Comparison of ENCODE assay signal across 25 cellular contexts in the genomic region with DNA sequence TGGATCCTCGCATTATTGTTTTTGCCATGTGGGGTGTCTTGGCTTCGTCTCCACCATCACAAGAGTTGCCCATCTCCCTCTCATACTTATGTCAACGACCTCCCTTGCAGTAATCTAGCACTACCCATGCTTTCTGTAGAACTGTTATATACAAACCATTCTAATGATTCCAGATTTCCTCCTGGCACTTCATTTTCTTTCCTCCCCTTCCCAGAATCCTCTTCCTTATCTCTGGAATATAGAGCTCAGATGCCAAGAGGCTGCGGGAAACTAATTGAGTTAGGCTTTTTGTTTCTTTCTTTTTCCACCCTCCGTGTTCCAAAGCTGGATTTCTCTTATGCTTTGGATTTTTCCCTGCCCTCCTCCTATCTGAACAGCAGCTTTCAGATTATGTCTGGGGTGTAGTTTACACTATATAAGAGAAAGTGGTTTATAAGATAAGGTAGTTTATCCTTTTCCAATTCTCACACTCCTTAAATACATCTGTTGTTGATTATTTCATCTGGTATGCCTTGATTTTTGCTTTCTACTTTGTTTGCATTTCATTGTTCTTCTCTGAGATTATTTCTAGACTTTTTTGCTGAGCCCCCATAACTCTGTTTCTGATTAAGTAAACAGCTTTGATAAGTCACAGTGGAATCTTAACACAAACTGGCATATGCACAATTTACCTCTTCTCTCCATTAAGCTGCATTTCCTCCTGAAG.
A peak's percentile ranks its signal among the peaks of the same experiment; 100 is the strongest.
DNase-seq lines count a peak whose midpoint lies in the region; ATAC-seq and TF ChIP-seq lines count a peak whose summit lies in the region.
"Had no signal": no experiment of that assay in that cellular context is flagged by ENCODE, and none has a peak within 500 bp of the region (broad histone marks: within the 10 kb centered on the region; RNA-seq: fewer than 3 reads in every experiment).

No MANE protein-coding gene starts in this region.

- H3K36me3 ChIP-seq in heart right ventricle = no peaks in the 10 kb centered on the region
- H3K36me3 ChIP-seq in skeletal muscle tissue (ENCODE audit: control insufficient read depth in 3 of 3, insufficient read depth in 3 of 3, low read length in 3 of 3) = no peaks in the 10 kb centered on the region
- H3K36me3 ChIP-seq in GM23338 (ENCODE audit: insufficient read depth) = no peaks in the 10 kb centered on the region
- no peaks in the 10 kb centered on the region for H3K36me3 ChIP-seq in CD8-positive, alpha-beta T cell (ENCODE audit: insufficient read depth, low read length)
- H3K36me3 ChIP-seq: left lung, ovary, spleen, transverse colon had no signal

- intact Hi-C loops in heart right ventricle (cut with DNase I) = loop anchor here in 2 of 10 donors (10.0 kb wide), 3 partner anchors 132 to 418 kb away; a partner anchor contains a TSS
- intact Hi-C loops in CD8-positive, alpha-beta T cell (cut with DNase I, micrococcal nuclease) = no loop called here

- no peak overlapping the region for H3K4me2 ChIP-seq in GM23338

- H4K20me1 ChIP-seq in GM23338 (replicated peaks; ENCODE audit: insufficient read depth) = no peaks in the 10 kb centered on the region

- H3K4me3 Mint-ChIP-seq in HFFc6 (peak overlapping the region; percentile 33), brain (no peak overlapping the region), GM23338 (no peak overlapping the region)
- H3K4me3 Mint-ChIP-seq in CD8-positive, alpha-beta T cell = no peak overlapping the region
- H3K4me3 Mint-ChIP-seq: activated CD4-positive, alpha-beta T cell treated with anti-CD3 and anti-CD28 coated beads, Interleukin-2, amount 10 ng/mL, durations not matched to agents 24 days and 14 days; activated naive CD8-positive, alpha-beta T cell treated with anti-CD3 and anti-CD28 coated beads for 36 hours; naive thymus-derived CD8-positive, alpha-beta T cell; T-helper 2 cell treated with Interferon-gamma antibody and Interleukin-4, amounts not matched to agents 5 μg/mL and 100 μg/mL, for 36 hours had no signal

- H3K27me3 Mint-ChIP-seq in HFFc6 (ENCODE audit: insufficient read depth) = peaks cover 8% of the 10 kb centered on the region
- H3K27me3 Mint-ChIP-seq in brain = no peaks in the 10 kb centered on the region
- no peaks in the 10 kb centered on the region for H3K27me3 Mint-ChIP-seq in GM23338 (ENCODE audit: insufficient read depth, low read depth, poor library complexity)
- no peaks in the 10 kb centered on the region for H3K27me3 Mint-ChIP-seq in CD8-positive, alpha-beta T cell (ENCODE audit: low read depth)
- H3K27me3 Mint-ChIP-seq: activated CD4-positive, alpha-beta T cell treated with anti-CD3 and anti-CD28 coated beads, Interleukin-2, amount 10 ng/mL, durations not matched to agents 24 days and 14 days had no signal

- POLR2A ChIA-PET in CD8-positive, alpha-beta T cell (lab: Charles Lee) = no interaction called here

- CTCF ChIA-PET in CD8-positive, alpha-beta T cell (lab: Charles Lee) = no interaction called here

- no peaks in the 10 kb centered on the region for H3K36me3 Mint-ChIP-seq in HFFc6 (ENCODE audit: low read depth)
- no peaks in the 10 kb centered on the region for H3K36me3 Mint-ChIP-seq in brain
- H3K36me3 Mint-ChIP-seq in GM23338 (ENCODE audit: low read depth) = no peaks in the 10 kb centered on the region
- H3K36me3 Mint-ChIP-seq in CD8-positive, alpha-beta T cell = no peaks in the 10 kb centered on the region
- H3K36me3 Mint-ChIP-seq: activated naive CD8-positive, alpha-beta T cell treated with anti-CD3 and anti-CD28 coated beads for 36 hours; naive thymus-derived CD8-positive, alpha-beta T cell had no signal

- H3K4me3 ChIP-seq in heart right ventricle = no peak overlapping the region
- no peak overlapping the region for H3K4me3 ChIP-seq in skeletal muscle tissue (ENCODE audit: low read length in 3 of 3)
- no peak overlapping the region for H3K4me3 ChIP-seq in GM23338
- H3K4me3 ChIP-seq in CD8-positive, alpha-beta T cell (ENCODE audit: low read depth, low read length) = no peak overlapping the region
- H3K4me3 ChIP-seq: left lung, ovary, spleen, transverse colon had no signal

- ATAC-seq in heart right ventricle (peak in 6 of 8 donors; percentile 8 to 30 (median 27)), GM23338 (no peak)
- ATAC-seq in CD8-positive, alpha-beta T cell = no peak
- ATAC-seq: naive thymus-derived CD8-positive, alpha-beta T cell had no signal

- H3K27ac ChIP-seq in heart right ventricle = peak overlapping the region in 7 of 10 donors; percentile 3 to 52 (median 36)
- peak overlapping the region; percentile 10 for H3K27ac ChIP-seq in skeletal muscle tissue (ENCODE audit: low read depth, low read length)
- H3K27ac ChIP-seq in GM23338 (ENCODE audit: low read depth) = no peak overlapping the region
- no peak overlapping the region for H3K27ac ChIP-seq in CD8-positive, alpha-beta T cell (ENCODE audit: low read depth, low read length)
- H3K27ac ChIP-seq: foreskin keratinocyte, left lung, spleen, transverse colon, VCaP had no signal

- H3K4me1 Mint-ChIP-seq in HFFc6 (ENCODE audit: low read depth) (peaks cover 85% of the 10 kb centered on the region), brain (peaks cover 25% of the 10 kb centered on the region), GM23338 (peaks cover 2% of the 10 kb centered on the region; the same call in 2 of the 3 replicates)
- H3K4me1 Mint-ChIP-seq in CD8-positive, alpha-beta T cell (ENCODE audit: low read depth) = no peaks in the 10 kb centered on the region
- H3K4me1 Mint-ChIP-seq: activated CD4-positive, alpha-beta T cell treated with anti-CD3 and anti-CD28 coated beads, Interleukin-2, amount 10 ng/mL, durations not matched to agents 24 days and 14 days; activated naive CD8-positive, alpha-beta T cell treated with anti-CD3 and anti-CD28 coated beads for 36 hours; naive thymus-derived CD8-positive, alpha-beta T cell had no signal

- H3K4me1 ChIP-seq in heart right ventricle (peaks cover 0 to 40% (median 16%) of the 10 kb centered on the region in 9 donors), skeletal muscle tissue (ENCODE audit: control insufficient read depth in 3 of 3, insufficient read depth in 3 of 3, low read length in 3 of 3) (peaks cover 6 to 29% (median 7%) of the 10 kb centered on the region in 3 donors), GM23338 (ENCODE audit: insufficient read depth) (no peaks in the 10 kb centered on the region)
- no peaks in the 10 kb centered on the region for H3K4me1 ChIP-seq in CD8-positive, alpha-beta T cell (ENCODE audit: insufficient read depth, low read length)

- H3K27ac Mint-ChIP-seq in HFFc6 (peak overlapping the region; percentile 64), brain (peak overlapping the region in 3 of 5 experiments; percentile 11 to 78 (median 12)), GM23338 (no peak overlapping the region)
- no peak overlapping the region for H3K27ac Mint-ChIP-seq in CD8-positive, alpha-beta T cell
- H3K27ac Mint-ChIP-seq: activated CD4-positive, alpha-beta T cell treated with anti-CD3 and anti-CD28 coated beads, Interleukin-2, amount 10 ng/mL, durations not matched to agents 24 days and 14 days; activated naive CD8-positive, alpha-beta T cell treated with anti-CD3 and anti-CD28 coated beads for 36 hours; T-helper 2 cell treated with Interferon-gamma antibody and Interleukin-4, amounts not matched to agents 5 μg/mL and 100 μg/mL, for 36 hours had no signal

- H3K79me2 ChIP-seq in GM23338 (replicated peaks; ENCODE audit: insufficient read depth) = no peaks in the 10 kb centered on the region

- no peaks in the 10 kb centered on the region for H3F3A ChIP-seq in GM23338 (replicated peaks; ENCODE audit: low read depth)

- H3K27me3 ChIP-seq in heart right ventricle (peaks cover 0 to 9% (median 0%) of the 10 kb centered on the region in 7 donors), skeletal muscle tissue (ENCODE audit: control insufficient read depth in 3 of 3, insufficient read depth in 3 of 3, low read length in 3 of 3) (no peaks in the 10 kb centered on the region), GM23338 (ENCODE audit: insufficient read depth) (no peaks in the 10 kb centered on the region)
- H3K27me3 ChIP-seq in CD8-positive, alpha-beta T cell (ENCODE audit: insufficient read depth, low read length) = no peaks in the 10 kb centered on the region
- H3K27me3 ChIP-seq: foreskin keratinocyte, left lung, ovary, spleen, transverse colon had no signal

- no peaks in the 10 kb centered on the region for H3K9me3 Mint-ChIP-seq in HFFc6
- H3K9me3 Mint-ChIP-seq in brain = no peaks in the 10 kb centered on the region
- no peaks in the 10 kb centered on the region for H3K9me3 Mint-ChIP-seq in GM23338
- H3K9me3 Mint-ChIP-seq in CD8-positive, alpha-beta T cell = no peaks in the 10 kb centered on the region
- H3K9me3 Mint-ChIP-seq: activated CD4-positive, alpha-beta T cell treated with anti-CD3 and anti-CD28 coated beads, Interleukin-2, amount 10 ng/mL, durations not matched to agents 24 days and 14 days; activated naive CD8-positive, alpha-beta T cell treated with anti-CD3 and anti-CD28 coated beads for 36 hours; naive thymus-derived CD8-positive, alpha-beta T cell; T-helper 2 cell treated with Interferon-gamma antibody and Interleukin-4, amounts not matched to agents 5 μg/mL and 100 μg/mL, for 36 hours had no signal

- no peaks in the 10 kb centered on the region for H3K9me2 ChIP-seq in GM23338 (ENCODE audit: insufficient read depth)

- WGBS in heart right ventricle, 2 donors = 32 to 41% methylated on average over 5 of the region's 5 CpGs

- H3K9ac ChIP-seq in skeletal muscle tissue (ENCODE audit: low read depth in 1 of 3, low read length in 3 of 3) = no peak overlapping the region

- no peaks in the 10 kb centered on the region for H3K9me3 ChIP-seq in heart right ventricle
- no peaks in the 10 kb centered on the region for H3K9me3 ChIP-seq in skeletal muscle tissue (ENCODE audit: control insufficient read depth in 3 of 3, low read length in 3 of 3)
- no peaks in the 10 kb centered on the region for H3K9me3 ChIP-seq in CD8-positive, alpha-beta T cell (ENCODE audit: low read length)
- H3K9me3 ChIP-seq: left lung, ovary, spleen, transverse colon had no signal

- H2AFZ ChIP-seq in GM23338 = no peak overlapping the region

- DNase-seq in HFFc6 = no peak
- DNase-seq in heart right ventricle = no peak
- no peak for DNase-seq in GM23338 (ENCODE audit: low spot score)
- DNase-seq in NCI-H2196 treated with DMSO at 0.1 percent for 48 hours (lab: John Stamatoyannopoulos, UW; ENCODE audit: unreplicated experiment) = no peak
- no peak for DNase-seq in CD8-positive, alpha-beta T cell
- DNase-seq: activated CD4-positive, alpha-beta T cell treated with anti-CD3 and anti-CD28 coated beads, Interleukin-2, amount 10 ng/mL, durations not matched to agents 24 days and 14 days; activated effector memory CD4-positive, alpha-beta T cell treated with anti-CD3 and anti-CD28 coated beads, Interleukin-2, amount 50 U/mL, for 16 hours; activated naive CD8-positive, alpha-beta T cell treated with anti-CD3 and anti-CD28 coated beads for 36 hours; activated T-cell treated with anti-CD3 and anti-CD28 coated beads, Interleukin-2, amount 50 U/mL, for 1 hour; KG1; left lung; midbrain; MM.1S; naive thymus-derived CD8-positive, alpha-beta T cell; NCI-H1417; NCI-H2029 treated with DMSO at 0.1 percent for 48 hours; spleen; stimulated activated CD4-positive, alpha-beta T cell treated with anti-CD3 and anti-CD28 coated beads, Interleukin-2, amount 100 ng/mL, for 48 hours; transverse colon had no signal

- TF ChIP-seq CTCF in HFFc6 (IDR thresholded peaks at IDR 0.05) (no peak), brain (conservative IDR thresholded peaks at IDR 0.05) (no peak), heart right ventricle (IDR thresholded peaks at IDR 0.05) (no peak), GM23338 (conservative IDR thresholded peaks at IDR 0.05; ENCODE audit: low read depth in 2 of 2) (no peak)
- TF ChIP-seq CTCF in CD8-positive, alpha-beta T cell (IDR thresholded peaks at IDR 0.05) = no peak

Comparison
In these comparisons a context has a peak if more than half of its experiments do, and no peak if none do; other contexts are left out.
1. H3K27ac Mint-ChIP-seq: peak in HFFc6 (single experiment) and brain (3 of 5); none in GM23338 (single experiment) and CD8-positive, alpha-beta T cell (single experiment).
2. ATAC-seq: peak in heart right ventricle (6 of 8); none in GM23338 (single experiment) and CD8-positive, alpha-beta T cell (single experiment).
3. H3K27ac ChIP-seq: peak in heart right ventricle (7 of 10) and skeletal muscle tissue (single experiment); none in GM23338 (single experiment) and CD8-positive, alpha-beta T cell (single experiment).